17 cellular contexts compared by ENCODE assay signal in genomic region chr4:38940476-38940875, GRCh38.
DNase-seq lines count a peak whose midpoint lies in the region; ATAC-seq and TF ChIP-seq lines count a peak whose summit lies in the region.
"Had no signal": no experiment of that assay in that cellular context is flagged by ENCODE, and none has a peak within 500 bp of the region (broad histone marks: within the 10 kb centered on the region; RNA-seq: fewer than 3 reads in every experiment).

No MANE protein-coding gene starts in this region.

- H3K27me3 ChIP-seq in MM.1S (replicated peaks; ENCODE audit: insufficient read depth, low read length) (no peaks in the 10 kb centered on the region), sigmoid colon (no peaks in the 10 kb centered on the region)

- H3K36me3 Mint-ChIP-seq in activated naive CD4-positive, alpha-beta T cell treated with anti-CD3 and anti-CD28 coated beads, Interleukin-2, amount 50 U/mL, for 24 hours: no peaks in the 10 kb centered on the region
- H3K36me3 Mint-ChIP-seq in chondrocyte (ENCODE audit: low read depth): peaks cover 59% of the 10 kb centered on the region
- H3K36me3 Mint-ChIP-seq in stimulated activated naive B cell treated with anti-CD40 and anti-IgM and Interleukin-4, amounts not matched to agents 10 μg/mL and 1 μg/mL and 100 μg/mL, for 72 hours: peaks cover 9 to 13% of the 10 kb centered on the region in 2 donors
- H3K36me3 Mint-ChIP-seq: CD4-positive, CD25-positive, alpha-beta regulatory T cell had no signal

- H3K36me3 ChIP-seq in MM.1S (replicated peaks; ENCODE audit: insufficient read depth, low read length) (no peaks in the 10 kb centered on the region), sigmoid colon (peaks cover 4 to 48% (median 21%) of the 10 kb centered on the region in 4 donors)

- H3K4me1 ChIP-seq in MM.1S (ENCODE audit: low read length) (peaks cover 14% of the 10 kb centered on the region), sigmoid colon (peaks cover 0 to 83% (median 49%) of the 10 kb centered on the region in 4 donors)

- no peaks in the 10 kb centered on the region for H3K27me3 Mint-ChIP-seq in activated naive CD4-positive, alpha-beta T cell treated with anti-CD3 and anti-CD28 coated beads, Interleukin-2, amount 50 U/mL, for 24 hours
- H3K27me3 Mint-ChIP-seq in chondrocyte (ENCODE audit: low read depth): no peaks in the 10 kb centered on the region
- H3K27me3 Mint-ChIP-seq in stimulated activated naive B cell treated with anti-CD40 and anti-IgM and Interleukin-4, amounts not matched to agents 10 μg/mL and 1 μg/mL and 100 μg/mL, for 72 hours: no peaks in the 10 kb centered on the region
- H3K27me3 Mint-ChIP-seq: CD4-positive, CD25-positive, alpha-beta regulatory T cell had no signal

- no peak overlapping the region for H2AFZ ChIP-seq in MM.1S (ENCODE audit: low read length)
- H2AFZ ChIP-seq: PC-9 had no signal

- H3K9me2 ChIP-seq in MM.1S (replicated peaks; ENCODE audit: insufficient read depth, low read length): no peaks in the 10 kb centered on the region

- WGBS in sigmoid colon, 2 donors: 93 to 94% methylated on average over 3 of the region's 3 CpGs

- H3F3A ChIP-seq in MM.1S (ENCODE audit: insufficient read depth, low read length): no peaks in the 10 kb centered on the region

- no peak overlapping the region for H3K4me2 ChIP-seq in MM.1S (ENCODE audit: low read depth, low read length)
- H3K4me2 ChIP-seq: PC-9 had no signal

- H3K27ac ChIP-seq in MM.1S (ENCODE audit: low read length) (no peak overlapping the region), sigmoid colon (peak overlapping the region; percentile 6 to 89 (median 84))
- H3K27ac ChIP-seq: PC-9 had no signal

- H3K27ac Mint-ChIP-seq in activated naive CD4-positive, alpha-beta T cell treated with anti-CD3 and anti-CD28 coated beads, Interleukin-2, amount 50 U/mL, for 24 hours: peak overlapping the region; percentile 23
- H3K27ac Mint-ChIP-seq in chondrocyte (ENCODE audit: unreplicated experiment): peak overlapping the region; percentile 51
- H3K27ac Mint-ChIP-seq in stimulated activated naive B cell treated with anti-CD40 and anti-IgM and Interleukin-4, amounts not matched to agents 10 μg/mL and 1 μg/mL and 100 μg/mL, for 72 hours: no peak overlapping the region
- H3K27ac Mint-ChIP-seq: HFFc6 had no signal

- H3K4me1 Mint-ChIP-seq in activated naive CD4-positive, alpha-beta T cell treated with anti-CD3 and anti-CD28 coated beads, Interleukin-2, amount 50 U/mL, for 24 hours: peaks cover 19% of the 10 kb centered on the region
- peaks cover 22% of the 10 kb centered on the region for H3K4me1 Mint-ChIP-seq in chondrocyte (ENCODE audit: low read depth)
- H3K4me1 Mint-ChIP-seq in stimulated activated naive B cell treated with anti-CD40 and anti-IgM and Interleukin-4, amounts not matched to agents 10 μg/mL and 1 μg/mL and 100 μg/mL, for 72 hours: peaks cover 17 to 54% of the 10 kb centered on the region in 2 donors

- no peaks in the 10 kb centered on the region for H3K9me3 Mint-ChIP-seq in activated naive CD4-positive, alpha-beta T cell treated with anti-CD3 and anti-CD28 coated beads, Interleukin-2, amount 50 U/mL, for 24 hours
- H3K9me3 Mint-ChIP-seq in chondrocyte (ENCODE audit: low read depth): no peaks in the 10 kb centered on the region
- peaks cover 0 to 2% of the 10 kb centered on the region in 2 donors for H3K9me3 Mint-ChIP-seq in stimulated activated naive B cell treated with anti-CD40 and anti-IgM and Interleukin-4, amounts not matched to agents 10 μg/mL and 1 μg/mL and 100 μg/mL, for 72 hours
- H3K9me3 Mint-ChIP-seq: CD4-positive, CD25-positive, alpha-beta regulatory T cell; HFFc6 had no signal

- H4K20me1 ChIP-seq in MM.1S (ENCODE audit: insufficient read depth, low read length): no peaks in the 10 kb centered on the region

- TF ChIP-seq CTCF in MM.1S (IDR thresholded peaks at IDR 0.05; ENCODE audit: low read length): no peak
- TF ChIP-seq CTCF in chondrocyte (IDR thresholded peaks at IDR 0.05): no peak
- TF ChIP-seq CTCF in sigmoid colon (IDR thresholded peaks at IDR 0.05): no peak

- DNase-seq in activated naive CD4-positive, alpha-beta T cell (lab: John Stamatoyannopoulos, UW): no peak
- DNase-seq in MM.1S (peak; percentile 39), chondrocyte (ENCODE audit: low spot score) (no peak), sigmoid colon (no peak), NCI-H2196 treated with DMSO at 0.1 percent for 48 hours (lab: John Stamatoyannopoulos, UW; ENCODE audit: unreplicated experiment) (no peak)
- DNase-seq in stimulated activated naive B cell treated with anti-CD40 and anti-IgM and Interleukin-4, amounts not matched to agents 10 μg/mL and 1 μg/mL and 100 μg/mL, for 72 hours: no peak
- DNase-seq: Calu3; CD4-positive, CD25-positive, alpha-beta regulatory T cell; HFFc6; KG1; NCI-H1092 treated with DMSO at 0.1 percent for 48 hours; NCI-H1694; NCI-H2107; NCI-H69; PC-9 had no signal

- no peak for ATAC-seq in stimulated activated naive B cell treated with anti-CD40 and anti-IgM and Interleukin-4, amounts not matched to agents 10 μg/mL and 1 μg/mL and 100 μg/mL, for 72 hours (replicated peaks)
- ATAC-seq in HG02852 (IDR thresholded peaks at IDR 0.05; ENCODE audit: unreplicated experiment): no peak

- no peaks in the 10 kb centered on the region for H3K9me3 ChIP-seq in MM.1S (replicated peaks; ENCODE audit: insufficient read depth, low read length)
- H3K9me3 ChIP-seq in sigmoid colon: no peaks in the 10 kb centered on the region

- no peak for TF ChIP-seq EP300 in sigmoid colon (IDR thresholded peaks at IDR 0.05)

- H3K79me2 ChIP-seq in MM.1S (ENCODE audit: low read length): no peaks in the 10 kb centered on the region

- H3K4me3 ChIP-seq in MM.1S (ENCODE audit: low read length) (no peak overlapping the region), sigmoid colon (no peak overlapping the region)
- H3K4me3 ChIP-seq: PC-9 had no signal

- no peak overlapping the region for H3K9ac ChIP-seq in MM.1S (ENCODE audit: low read length)

- intact Hi-C loops in sigmoid colon (cut with DNase I): loop anchor here (10.0 kb wide), 1 partner anchor 1056 kb away; no protein-coding TSS in a partner anchor

- no peak for TF ChIP-seq POLR2A in sigmoid colon (IDR thresholded peaks at IDR 0.05)

- peak overlapping the region; percentile 65 for H3K4me3 Mint-ChIP-seq in activated naive CD4-positive, alpha-beta T cell treated with anti-CD3 and anti-CD28 coated beads, Interleukin-2, amount 50 U/mL, for 24 hours
- no peak overlapping the region for H3K4me3 Mint-ChIP-seq in chondrocyte (ENCODE audit: unreplicated experiment)
- H3K4me3 Mint-ChIP-seq in stimulated activated naive B cell treated with anti-CD40 and anti-IgM and Interleukin-4, amounts not matched to agents 10 μg/mL and 1 μg/mL and 100 μg/mL, for 72 hours: peak overlapping the region in 1 of 2 donors; percentile 45
- H3K4me3 Mint-ChIP-seq: HFFc6 had no signal
